28 cellular contexts compared by ENCODE assay signal in the genomic region with DNA sequence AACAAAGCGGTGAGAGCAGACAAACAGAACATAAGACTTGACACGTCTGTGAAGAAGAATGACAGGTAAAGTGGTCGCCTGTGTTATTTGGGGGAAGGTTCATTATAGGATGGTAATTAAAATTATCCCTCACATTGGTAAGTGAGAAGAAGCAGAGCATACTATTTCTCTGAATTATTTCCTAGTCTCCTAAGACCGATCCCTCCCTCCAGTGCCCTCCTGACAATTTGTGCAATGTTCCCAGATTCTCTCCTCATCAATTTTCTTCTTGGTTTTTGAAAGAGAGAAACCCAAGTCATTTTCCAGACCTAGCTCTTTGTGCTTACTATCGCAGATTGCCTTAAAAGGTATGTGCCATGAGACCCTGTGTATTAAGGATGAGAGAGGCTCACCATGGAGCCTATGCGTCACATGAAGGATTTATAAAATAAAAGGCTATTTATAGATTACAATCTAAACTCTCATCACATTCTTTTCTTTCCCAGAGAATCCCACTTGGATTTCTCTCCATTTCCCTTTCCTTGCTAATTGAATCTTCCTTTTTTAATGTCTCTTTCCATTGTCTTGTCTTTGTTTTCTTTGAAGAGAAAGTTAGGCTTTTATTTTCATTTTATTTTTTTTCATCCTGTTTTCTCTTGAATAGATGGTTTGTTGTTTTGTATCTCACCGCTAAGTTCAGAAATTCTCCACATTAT.
"Had no signal": no experiment of that assay in that cellular context is flagged by ENCODE, and none has a peak within 500 bp of the region (broad histone marks: within the 10 kb centered on the region; RNA-seq: fewer than 3 reads in every experiment).

No MANE protein-coding gene starts in this region.

- ATAC-seq: activated CD8-positive, alpha-beta T cell treated with anti-CD3 and anti-CD28 coated beads for 36 hours; activated naive CD8-positive, alpha-beta T cell treated with anti-CD3 and anti-CD28 coated beads, Interleukin-2, amount 50 U/mL, for 24 hours; activated T-cell treated with anti-CD3 and anti-CD28 coated beads, Interleukin-2, amount 50 U/mL, for 4 hours; activated T-helper 17 cell treated with anti-CD3 and anti-CD28 coated beads, Interleukin-2, amount 50 U/mL, for 72 hours; foreskin keratinocyte; heart right ventricle; pancreas; sciatic nerve; stimulated activated effector memory CD8-positive, alpha-beta T cell treated with anti-CD3 and anti-CD28 coated beads, Interleukin-12 subunit alpha, Interleukin-12 subunit beta, amount 100 ng/mL, for 72 hours; stimulated activated naive CD8-positive, alpha-beta T cell treated with anti-CD3 and anti-CD28 coated beads, Interleukin-15, amount 100 ng/mL, for 72 hours; T-helper 17 cell had no signal

- FAIRE-seq: endothelial cell of umbilical vein, pancreas, small intestine had no signal

- H3K9me3 ChIP-seq: heart right ventricle, left ventricle myocardium inferior, pancreas, prostate gland, uterus had no signal

- H3K4me3 ChIP-seq: cardiac muscle cell, heart right ventricle, left ventricle myocardium inferior, lung, pancreas, prostate gland, uterus had no signal

- H3K27ac ChIP-seq: cardiac muscle cell, foreskin keratinocyte, heart right ventricle, left ventricle myocardium inferior, pancreas, prostate gland, uterus had no signal

- H3K27me3 ChIP-seq: cardiac muscle cell, heart right ventricle, pancreas, uterus had no signal

- DNase-seq: activated B cell treated with CpG ODN at 0.5 μM for 24 hours; activated CD4-positive, alpha-beta T cell treated with anti-CD3 and anti-CD28 coated beads, Interleukin-2, amount 50 U/mL, for 1 hour; activated CD8-positive, alpha-beta T cell treated with anti-CD3 and anti-CD28 coated beads for 36 hours; activated gamma-delta T cell treated with Interleukin-2 at 50 U/mL for 16 hours; activated naive CD8-positive, alpha-beta T cell treated with anti-CD3 and anti-CD28 coated beads, Interleukin-2, amount 50 U/mL, for 24 hours; activated T-cell treated with anti-CD3 and anti-CD28 coated beads, Interleukin-2, amount 50 U/mL, for 4 hours; amygdala; foreskin keratinocyte; heart right ventricle; left ventricle myocardium inferior; mesendoderm; naive B cell; nucleus accumbens; pancreas; retina; small intestine; stimulated activated CD4-positive, alpha-beta T cell treated with anti-CD3 and anti-CD28 coated beads, Interleukin-4, amount 100 ng/mL, for 24 hours; stimulated activated naive CD8-positive, alpha-beta T cell treated with anti-CD3 and anti-CD28 coated beads, Interleukin-15, amount 100 ng/mL, for 72 hours; substantia nigra; T-helper 17 cell; uterus had no signal

- H3K4me1 ChIP-seq: foreskin keratinocyte, left ventricle myocardium inferior, pancreas, prostate gland, uterus had no signal

- H3K36me3 ChIP-seq: cardiac muscle cell, heart right ventricle, left ventricle myocardium inferior, pancreas, prostate gland, uterus had no signal
